ENCODE assay signal across 19 cellular contexts in genomic region chr2:20515293-20516220, GRCh38.
DNase-seq lines count a peak whose midpoint lies in the region; ATAC-seq and TF ChIP-seq lines count a peak whose summit lies in the region.
"Had no signal": no experiment of that assay in that cellular context is flagged by ENCODE, and none has a peak within 500 bp of the region (broad histone marks: within the 10 kb centered on the region; RNA-seq: fewer than 3 reads in every experiment).

No MANE protein-coding gene starts in this region.

- H3K9me3 ChIP-seq in right atrium auricular region (no peaks in the 10 kb centered on the region), neural progenitor cell (ENCODE audit: low read depth) (no peaks in the 10 kb centered on the region), vagina (no peaks in the 10 kb centered on the region)
- H3K9me3 ChIP-seq: adrenal gland had no signal

- H3K36me3 Mint-ChIP-seq in neural progenitor cell: peaks cover 2% of the 10 kb centered on the region

- peaks cover 22% of the 10 kb centered on the region for H3K27me3 Mint-ChIP-seq in neural progenitor cell (ENCODE audit: insufficient read depth, low read depth)

- H3K4me2 ChIP-seq in neural progenitor cell: no peak overlapping the region

- H3K36me3 ChIP-seq in right atrium auricular region (no peaks in the 10 kb centered on the region), neural progenitor cell (no peaks in the 10 kb centered on the region), vagina (no peaks in the 10 kb centered on the region)
- H3K36me3 ChIP-seq: adrenal gland had no signal

- H4K20me1 ChIP-seq in neural progenitor cell (ENCODE audit: low read depth): no peaks in the 10 kb centered on the region

- H3F3A ChIP-seq in neural progenitor cell (ENCODE audit: low read depth): no peaks in the 10 kb centered on the region

- H3K27ac ChIP-seq in right atrium auricular region (peak overlapping the region; percentile 5 to 41), neural progenitor cell (no peak overlapping the region), vagina (peak overlapping the region; percentile 70)

- TF ChIP-seq POLR2A in vagina (IDR thresholded peaks at IDR 0.05): no peak

- no peaks in the 10 kb centered on the region for H3K4me1 ChIP-seq in right atrium auricular region
- peaks cover 9% of the 10 kb centered on the region for H3K4me1 ChIP-seq in neural progenitor cell
- peaks cover 22% of the 10 kb centered on the region for H3K4me1 ChIP-seq in vagina

- H3K27ac Mint-ChIP-seq in neural progenitor cell: peak overlapping the region; percentile 62
- H3K27ac Mint-ChIP-seq: stimulated activated naive B cell treated with anti-CD40 and anti-IgM and Interleukin-4, amounts not matched to agents 10 μg/mL and 1 μg/mL and 100 μg/mL, for 72 hours had no signal

- H3K4me3 Mint-ChIP-seq in neural progenitor cell: peak overlapping the region; percentile 20
- H3K4me3 Mint-ChIP-seq: activated T-cell treated with anti-CD3 and anti-CD28 coated beads, Interleukin-2, amount 50 U/mL, for 4 hours; stimulated activated naive B cell treated with anti-CD40 and anti-IgM and Interleukin-4, amounts not matched to agents 10 μg/mL and 1 μg/mL and 100 μg/mL, for 72 hours had no signal

- H3K27me3 ChIP-seq in right atrium auricular region: no peaks in the 10 kb centered on the region
- no peaks in the 10 kb centered on the region for H3K27me3 ChIP-seq in neural progenitor cell
- H3K27me3 ChIP-seq in vagina: no peaks in the 10 kb centered on the region
- H3K27me3 ChIP-seq: adrenal gland had no signal

- ATAC-seq in left ventricle myocardium superior (no peak), HG02798 (IDR thresholded peaks at IDR 0.05; ENCODE audit: poor library complexity, unreplicated experiment) (no peak)
- ATAC-seq: activated T-cell treated with anti-CD3 and anti-CD28 coated beads, Interleukin-2, amount 50 U/mL, for 4 hours; Panc1 had no signal

- H3K9ac ChIP-seq in neural progenitor cell: no peak overlapping the region

- H2AFZ ChIP-seq in neural progenitor cell (replicated peaks): no peak overlapping the region

- peaks cover 14% of the 10 kb centered on the region for H3K9me3 Mint-ChIP-seq in neural progenitor cell

- DNase-seq in right atrium auricular region (ENCODE audit: low spot score) (no peak), left ventricle myocardium superior (no peak), epithelial cell of esophagus (ENCODE audit: low read depth) (peak; percentile 26), neural progenitor cell (ENCODE audit: low spot score) (no peak), vagina (ENCODE audit: extremely low spot score in 2 of 2) (no peak), UCSD-AML1 (lab: John Stamatoyannopoulos, UW; ENCODE audit: unreplicated experiment) (no peak)
- no peak for DNase-seq in effector CD4-positive, alpha-beta T cell
- DNase-seq: activated CD4-positive, alpha-beta T cell treated with anti-CD3 and anti-CD28 coated beads for 4 hours; activated T-cell treated with anti-CD3 and anti-CD28 coated beads, Interleukin-2, amount 50 U/mL, for 4 hours; GDM1; Karpas-422; NCI-H187; NCI-H524 treated with DMSO at 0.1 percent for 48 hours; retina; stimulated activated naive B cell treated with anti-CD40 and anti-IgM and Interleukin-4, amounts not matched to agents 10 μg/mL and 1 μg/mL and 100 μg/mL, for 72 hours; T-helper 2 cell had no signal

- no peak for TF ChIP-seq CTCF in right atrium auricular region (IDR thresholded peaks at IDR 0.05)
- no peak for TF ChIP-seq CTCF in epithelial cell of esophagus (IDR thresholded peaks at IDR 0.05; ENCODE audit: insufficient read depth, low read depth, low read length, missing control alignments)
- TF ChIP-seq CTCF in neural progenitor cell (IDR thresholded peaks at IDR 0.05): no peak
- no peak for TF ChIP-seq CTCF in vagina (IDR thresholded peaks at IDR 0.05)

- H3K4me3 ChIP-seq in right atrium auricular region (no peak overlapping the region), epithelial cell of esophagus (ENCODE audit: low read length) (no peak overlapping the region), neural progenitor cell (no peak overlapping the region), vagina (no peak overlapping the region)
- H3K4me3 ChIP-seq: adrenal gland had no signal

- intact Hi-C loops in left ventricle myocardium superior (cut with micrococcal nuclease) (no loop called here), vagina (cut with DNase I) (no loop called here)

- peaks cover 32% of the 10 kb centered on the region for H3K4me1 Mint-ChIP-seq in neural progenitor cell

- H3K79me2 ChIP-seq in neural progenitor cell (ENCODE audit: low read depth): no peaks in the 10 kb centered on the region
